ENCODE assay signal across 1 cellular context in genomic region chrX:154397888-154398667, GRCh38.
TF ChIP-seq lines count a peak whose summit lies in the region.

Gene RPL10, plus strand, starts transcription at chrX:154398377. Its CDS starts 143 bp downstream, at chrX:154398520.

TF ChIP-seq in HepG2, 621 proteins besides CTCF, POLR2A, EP300 and RAD21 (continued from another document and continues in another):
- no peak for TF ChIP-seq ARNT (IDR thresholded peaks at IDR 0.05)
- TF ChIP-seq ZNF367 (CRISPR knock-in tag; IDR thresholded peaks at IDR 0.05; ENCODE audit: borderline replicate concordance), result no peak; the same call in 1 of the 2 replicates
- no peak for TF ChIP-seq ATF7 (IDR thresholded peaks at IDR 0.05)
- TF ChIP-seq ATF7 (CRISPR knock-in tag; IDR thresholded peaks at IDR 0.05), result no peak
- TF ChIP-seq ZNF766 (CRISPR knock-in tag; IDR thresholded peaks at IDR 0.05; ENCODE audit: borderline replicate concordance), result peak; percentile 38; the same call in 1 of the 2 replicates
- TF ChIP-seq MAZ (IDR thresholded peaks at IDR 0.05; ENCODE audit: borderline replicate concordance, low read depth, low read length), result no peak
- TF ChIP-seq MAZ (CRISPR knock-in tag; IDR thresholded peaks at IDR 0.05; ENCODE audit: low read depth), result peak; percentile 59
- TF ChIP-seq KLF16 (CRISPR knock-in tag; IDR thresholded peaks at IDR 0.05), result peak in 1 of 2 experiments; percentile 51; a peak in 1 of 4 replicates
- no peak for TF ChIP-seq PHB2 (IDR thresholded peaks at IDR 0.05; ENCODE audit: partially characterized antibody)
- no peak for TF ChIP-seq ZNF652 (CRISPR knock-in tag; IDR thresholded peaks at IDR 0.05; ENCODE audit: borderline replicate concordance, low read depth)
- TF ChIP-seq ZNF737 (CRISPR knock-in tag; IDR thresholded peaks at IDR 0.05; ENCODE audit: borderline replicate concordance), result no peak
- no peak for TF ChIP-seq TCF12 (IDR thresholded peaks at IDR 0.05)
- 0 out of 2 replicates have a peak, but pooled peaks have one; percentile 42 for TF ChIP-seq TCF12 (CRISPR knock-in tag; IDR thresholded peaks at IDR 0.05)
- no peak for TF ChIP-seq ZNF619 (CRISPR knock-in tag; IDR thresholded peaks at IDR 0.05)
- TF ChIP-seq, protein P1, sequence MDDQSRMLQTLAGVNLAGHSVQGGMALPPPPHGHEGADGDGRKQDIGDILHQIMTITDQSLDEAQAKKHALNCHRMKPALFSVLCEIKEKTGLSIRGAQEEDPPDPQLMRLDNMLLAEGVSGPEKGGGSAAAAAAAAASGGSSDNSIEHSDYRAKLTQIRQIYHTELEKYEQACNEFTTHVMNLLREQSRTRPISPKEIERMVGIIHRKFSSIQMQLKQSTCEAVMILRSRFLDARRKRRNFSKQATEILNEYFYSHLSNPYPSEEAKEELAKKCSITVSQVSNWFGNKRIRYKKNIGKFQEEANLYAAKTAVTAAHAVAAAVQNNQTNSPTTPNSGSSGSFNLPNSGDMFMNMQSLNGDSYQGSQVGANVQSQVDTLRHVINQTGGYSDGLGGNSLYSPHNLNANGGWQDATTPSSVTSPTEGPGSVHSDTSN (CRISPR knock-in tag; IDR thresholded peaks at IDR 0.05; ENCODE audit: borderline replicate concordance), result no peak
- peak; percentile 52; the same call in 1 of the 2 replicates for TF ChIP-seq TGIF2 (CRISPR knock-in tag; IDR thresholded peaks at IDR 0.05)
- TF ChIP-seq ZNF441 (CRISPR knock-in tag; IDR thresholded peaks at IDR 0.05; ENCODE audit: borderline replicate concordance), result no peak
- no peak for TF ChIP-seq ZNF496 (CRISPR knock-in tag; IDR thresholded peaks at IDR 0.05; ENCODE audit: insufficient replicate concordance)
- TF ChIP-seq, protein P2, sequence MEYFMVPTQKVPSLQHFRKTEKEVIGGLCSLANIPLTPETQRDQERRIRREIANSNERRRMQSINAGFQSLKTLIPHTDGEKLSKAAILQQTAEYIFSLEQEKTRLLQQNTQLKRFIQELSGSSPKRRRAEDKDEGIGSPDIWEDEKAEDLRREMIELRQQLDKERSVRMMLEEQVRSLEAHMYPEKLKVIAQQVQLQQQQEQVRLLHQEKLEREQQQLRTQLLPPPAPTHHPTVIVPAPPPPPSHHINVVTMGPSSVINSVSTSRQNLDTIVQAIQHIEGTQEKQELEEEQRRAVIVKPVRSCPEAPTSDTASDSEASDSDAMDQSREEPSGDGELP (IDR thresholded peaks at IDR 0.05; ENCODE audit: borderline replicate concordance, low read depth), result peak; percentile 79; the same call in 1 of the 2 replicates
- 0 out of 2 replicates have a peak, but pooled peaks have one; percentile 6 for TF ChIP-seq MXD4 (CRISPR knock-in tag; IDR thresholded peaks at IDR 0.05)
- peak in 1 of 2 experiments; percentile 49; a peak in 1 of 4 replicates for TF ChIP-seq HMGXB4 (CRISPR knock-in tag; IDR thresholded peaks at IDR 0.05; ENCODE audit: borderline replicate concordance in 1 of 2, low read depth in 1 of 2)
- no peak for TF ChIP-seq MTA1 (CRISPR knock-in tag; IDR thresholded peaks at IDR 0.05; ENCODE audit: borderline replicate concordance)
- TF ChIP-seq BHLHE40 (IDR thresholded peaks at IDR 0.05; ENCODE audit: low read length), result 0 out of 2 replicates have a peak, but pooled peaks have one; percentile 19
- 0 out of 2 replicates have a peak, but pooled peaks have one; percentile 70 for TF ChIP-seq KAT7 (CRISPR knock-in tag; IDR thresholded peaks at IDR 0.05; ENCODE audit: borderline replicate concordance)
- no peak for TF ChIP-seq SNAPC2 (CRISPR knock-in tag; IDR thresholded peaks at IDR 0.05)
- TF ChIP-seq MYC (CRISPR knock-in tag; IDR thresholded peaks at IDR 0.05; ENCODE audit: borderline replicate concordance), result peak; percentile 90
- TF ChIP-seq, protein P3, sequence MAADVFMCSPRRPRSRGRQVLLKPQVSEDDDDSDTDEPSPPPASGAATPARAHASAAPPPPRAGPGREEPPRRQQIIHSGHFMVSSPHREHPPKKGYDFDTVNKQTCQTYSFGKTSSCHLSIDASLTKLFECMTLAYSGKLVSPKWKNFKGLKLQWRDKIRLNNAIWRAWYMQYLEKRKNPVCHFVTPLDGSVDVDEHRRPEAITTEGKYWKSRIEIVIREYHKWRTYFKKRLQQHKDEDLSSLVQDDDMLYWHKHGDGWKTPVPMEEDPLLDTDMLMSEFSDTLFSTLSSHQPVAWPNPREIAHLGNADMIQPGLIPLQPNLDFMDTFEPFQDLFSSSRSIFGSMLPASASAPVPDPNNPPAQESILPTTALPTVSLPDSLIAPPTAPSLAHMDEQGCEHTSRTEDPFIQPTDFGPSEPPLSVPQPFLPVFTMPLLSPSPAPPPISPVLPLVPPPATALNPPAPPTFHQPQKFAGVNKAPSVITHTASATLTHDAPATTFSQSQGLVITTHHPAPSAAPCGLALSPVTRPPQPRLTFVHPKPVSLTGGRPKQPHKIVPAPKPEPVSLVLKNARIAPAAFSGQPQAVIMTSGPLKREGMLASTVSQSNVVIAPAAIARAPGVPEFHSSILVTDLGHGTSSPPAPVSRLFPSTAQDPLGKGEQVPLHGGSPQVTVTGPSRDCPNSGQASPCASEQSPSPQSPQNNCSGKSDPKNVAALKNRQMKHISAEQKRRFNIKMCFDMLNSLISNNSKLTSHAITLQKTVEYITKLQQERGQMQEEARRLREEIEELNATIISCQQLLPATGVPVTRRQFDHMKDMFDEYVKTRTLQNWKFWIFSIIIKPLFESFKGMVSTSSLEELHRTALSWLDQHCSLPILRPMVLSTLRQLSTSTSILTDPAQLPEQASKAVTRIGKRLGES (CRISPR knock-in tag; IDR thresholded peaks at IDR 0.05; ENCODE audit: borderline replicate concordance), result no peak
- TF ChIP-seq NFE2L1 (CRISPR knock-in tag; IDR thresholded peaks at IDR 0.05; ENCODE audit: borderline replicate concordance), result no peak
- TF ChIP-seq SATB2 (CRISPR knock-in tag; IDR thresholded peaks at IDR 0.05), result 0 out of 2 replicates have a peak, but pooled peaks have one; percentile 19
- no peak for TF ChIP-seq ZNF24 (IDR thresholded peaks at IDR 0.05)
- no peak for TF ChIP-seq FOXP4 (CRISPR knock-in tag; IDR thresholded peaks at IDR 0.05)
- TF ChIP-seq, protein P4, sequence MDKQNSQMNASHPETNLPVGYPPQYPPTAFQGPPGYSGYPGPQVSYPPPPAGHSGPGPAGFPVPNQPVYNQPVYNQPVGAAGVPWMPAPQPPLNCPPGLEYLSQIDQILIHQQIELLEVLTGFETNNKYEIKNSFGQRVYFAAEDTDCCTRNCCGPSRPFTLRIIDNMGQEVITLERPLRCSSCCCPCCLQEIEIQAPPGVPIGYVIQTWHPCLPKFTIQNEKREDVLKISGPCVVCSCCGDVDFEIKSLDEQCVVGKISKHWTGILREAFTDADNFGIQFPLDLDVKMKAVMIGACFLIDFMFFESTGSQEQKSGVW (CRISPR knock-in tag; IDR thresholded peaks at IDR 0.05; ENCODE audit: borderline replicate concordance), result no peak
- TF ChIP-seq, protein P5, sequence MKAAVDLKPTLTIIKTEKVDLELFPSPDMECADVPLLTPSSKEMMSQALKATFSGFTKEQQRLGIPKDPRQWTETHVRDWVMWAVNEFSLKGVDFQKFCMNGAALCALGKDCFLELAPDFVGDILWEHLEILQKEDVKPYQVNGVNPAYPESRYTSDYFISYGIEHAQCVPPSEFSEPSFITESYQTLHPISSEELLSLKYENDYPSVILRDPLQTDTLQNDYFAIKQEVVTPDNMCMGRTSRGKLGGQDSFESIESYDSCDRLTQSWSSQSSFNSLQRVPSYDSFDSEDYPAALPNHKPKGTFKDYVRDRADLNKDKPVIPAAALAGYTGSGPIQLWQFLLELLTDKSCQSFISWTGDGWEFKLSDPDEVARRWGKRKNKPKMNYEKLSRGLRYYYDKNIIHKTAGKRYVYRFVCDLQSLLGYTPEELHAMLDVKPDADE (CRISPR knock-in tag; IDR thresholded peaks at IDR 0.05), result no peak
- no peak; the same call in 1 of the 2 replicates for TF ChIP-seq MED13 (CRISPR knock-in tag; IDR thresholded peaks at IDR 0.05)
- TF ChIP-seq PITX1 (CRISPR knock-in tag; IDR thresholded peaks at IDR 0.05), result no peak
- TF ChIP-seq DNMT3B (CRISPR knock-in tag; conservative IDR thresholded peaks at IDR 0.05), result no peak
- TF ChIP-seq, protein P6, sequence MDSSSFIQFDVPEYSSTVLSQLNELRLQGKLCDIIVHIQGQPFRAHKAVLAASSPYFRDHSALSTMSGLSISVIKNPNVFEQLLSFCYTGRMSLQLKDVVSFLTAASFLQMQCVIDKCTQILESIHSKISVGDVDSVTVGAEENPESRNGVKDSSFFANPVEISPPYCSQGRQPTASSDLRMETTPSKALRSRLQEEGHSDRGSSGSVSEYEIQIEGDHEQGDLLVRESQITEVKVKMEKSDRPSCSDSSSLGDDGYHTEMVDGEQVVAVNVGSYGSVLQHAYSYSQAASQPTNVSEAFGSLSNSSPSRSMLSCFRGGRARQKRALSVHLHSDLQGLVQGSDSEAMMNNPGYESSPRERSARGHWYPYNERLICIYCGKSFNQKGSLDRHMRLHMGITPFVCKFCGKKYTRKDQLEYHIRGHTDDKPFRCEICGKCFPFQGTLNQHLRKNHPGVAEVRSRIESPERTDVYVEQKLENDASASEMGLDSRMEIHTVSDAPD (CRISPR knock-in tag; IDR thresholded peaks at IDR 0.05), result no peak
- TF ChIP-seq ZFP36L2 (CRISPR knock-in tag; IDR thresholded peaks at IDR 0.05), result no peak
- no peak for TF ChIP-seq SIX1 (CRISPR knock-in tag; IDR thresholded peaks at IDR 0.05; ENCODE audit: borderline replicate concordance)
- TF ChIP-seq, protein P7, sequence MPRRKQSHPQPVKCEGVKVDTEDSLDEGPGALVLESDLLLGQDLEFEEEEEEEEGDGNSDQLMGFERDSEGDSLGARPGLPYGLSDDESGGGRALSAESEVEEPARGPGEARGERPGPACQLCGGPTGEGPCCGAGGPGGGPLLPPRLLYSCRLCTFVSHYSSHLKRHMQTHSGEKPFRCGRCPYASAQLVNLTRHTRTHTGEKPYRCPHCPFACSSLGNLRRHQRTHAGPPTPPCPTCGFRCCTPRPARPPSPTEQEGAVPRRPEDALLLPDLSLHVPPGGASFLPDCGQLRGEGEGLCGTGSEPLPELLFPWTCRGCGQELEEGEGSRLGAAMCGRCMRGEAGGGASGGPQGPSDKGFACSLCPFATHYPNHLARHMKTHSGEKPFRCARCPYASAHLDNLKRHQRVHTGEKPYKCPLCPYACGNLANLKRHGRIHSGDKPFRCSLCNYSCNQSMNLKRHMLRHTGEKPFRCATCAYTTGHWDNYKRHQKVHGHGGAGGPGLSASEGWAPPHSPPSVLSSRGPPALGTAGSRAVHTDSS (CRISPR knock-in tag; conservative IDR thresholded peaks at IDR 0.05), result no peak
- peak; percentile 29; the same call in 1 of the 2 replicates for TF ChIP-seq HCFC1 (IDR thresholded peaks at IDR 0.05; ENCODE audit: low read depth, low read length)
- TF ChIP-seq ZNF782 (CRISPR knock-in tag; IDR thresholded peaks at IDR 0.05; ENCODE audit: borderline replicate concordance), result no peak
- peak; percentile 47; the same call in 1 of the 2 replicates for TF ChIP-seq NR2F2 (IDR thresholded peaks at IDR 0.05; ENCODE audit: borderline replicate concordance, low read depth)
- TF ChIP-seq HOXA9 (CRISPR knock-in tag; IDR thresholded peaks at IDR 0.05; ENCODE audit: borderline replicate concordance), result 0 out of 2 replicates have a peak, but pooled peaks have one; percentile 46
- peak; percentile 24; the same call in 1 of the 2 replicates for TF ChIP-seq KAT8 (CRISPR knock-in tag; IDR thresholded peaks at IDR 0.05)
- TF ChIP-seq MAFK (conservative IDR thresholded peaks at IDR 0.05 in 1 of 2, IDR thresholded peaks at IDR 0.05 in 1 of 2; ENCODE audit: low read length in 2 of 2), result no peak
- TF ChIP-seq ZNF230 (CRISPR knock-in tag; IDR thresholded peaks at IDR 0.05), result no peak
- TF ChIP-seq PLRG1 (conservative IDR thresholded peaks at IDR 0.05), result no peak
- no peak for TF ChIP-seq KMT2B (CRISPR knock-in tag; IDR thresholded peaks at IDR 0.05)
- TF ChIP-seq, protein P8, sequence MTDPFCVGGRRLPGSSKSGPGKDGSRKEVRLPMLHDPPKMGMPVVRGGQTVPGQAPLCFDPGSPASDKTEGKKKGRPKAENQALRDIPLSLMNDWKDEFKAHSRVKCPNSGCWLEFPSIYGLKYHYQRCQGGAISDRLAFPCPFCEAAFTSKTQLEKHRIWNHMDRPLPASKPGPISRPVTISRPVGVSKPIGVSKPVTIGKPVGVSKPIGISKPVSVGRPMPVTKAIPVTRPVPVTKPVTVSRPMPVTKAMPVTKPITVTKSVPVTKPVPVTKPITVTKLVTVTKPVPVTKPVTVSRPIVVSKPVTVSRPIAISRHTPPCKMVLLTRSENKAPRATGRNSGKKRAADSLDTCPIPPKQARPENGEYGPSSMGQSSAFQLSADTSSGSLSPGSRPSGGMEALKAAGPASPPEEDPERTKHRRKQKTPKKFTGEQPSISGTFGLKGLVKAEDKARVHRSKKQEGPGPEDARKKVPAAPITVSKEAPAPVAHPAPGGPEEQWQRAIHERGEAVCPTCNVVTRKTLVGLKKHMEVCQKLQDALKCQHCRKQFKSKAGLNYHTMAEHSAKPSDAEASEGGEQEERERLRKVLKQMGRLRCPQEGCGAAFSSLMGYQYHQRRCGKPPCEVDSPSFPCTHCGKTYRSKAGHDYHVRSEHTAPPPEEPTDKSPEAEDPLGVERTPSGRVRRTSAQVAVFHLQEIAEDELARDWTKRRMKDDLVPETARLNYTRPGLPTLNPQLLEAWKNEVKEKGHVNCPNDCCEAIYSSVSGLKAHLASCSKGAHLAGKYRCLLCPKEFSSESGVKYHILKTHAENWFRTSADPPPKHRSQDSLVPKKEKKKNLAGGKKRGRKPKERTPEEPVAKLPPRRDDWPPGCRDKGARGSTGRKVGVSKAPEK (CRISPR knock-in tag; IDR thresholded peaks at IDR 0.05; ENCODE audit: borderline replicate concordance), result no peak
- no peak for TF ChIP-seq ZNF775 (CRISPR knock-in tag; IDR thresholded peaks at IDR 0.05; ENCODE audit: borderline replicate concordance)
- TF ChIP-seq NCOA5 (CRISPR knock-in tag; IDR thresholded peaks at IDR 0.05), result no peak
- no peak for TF ChIP-seq PHF5A (CRISPR knock-in tag; IDR thresholded peaks at IDR 0.05; ENCODE audit: low read depth, unreplicated experiment)
